16 cellular contexts compared by ENCODE assay signal in genomic region chr2:240896871-240897692, GRCh38. TPM values are rescaled to one million over a fixed set of nuclear protein-coding genes. Genes with fewer than 3 reads are reported as not detected.
DNase-seq lines count a peak whose midpoint lies in the region; ATAC-seq and TF ChIP-seq lines count a peak whose summit lies in the region.
"Had no signal": no experiment of that assay in that cellular context is flagged by ENCODE, and none has a peak within 500 bp of the region (broad histone marks: within the 10 kb centered on the region; RNA-seq: fewer than 3 reads in every experiment).

No MANE protein-coding gene starts in this region.

- intact Hi-C loops in right cardiac atrium (cut with DNase I) (no loop called here), Right ventricle myocardium inferior (cut with DNase I) (no loop called here), vagina (cut with DNase I) (no loop called here)

- H3K4me1 ChIP-seq in right cardiac atrium (ENCODE audit: control insufficient read depth, insufficient read depth, low read length): no peaks in the 10 kb centered on the region
- H3K4me1 ChIP-seq in vagina: peaks cover 47% of the 10 kb centered on the region

- peaks cover 9 to 39% of the 10 kb centered on the region in 2 donors for H3K27me3 Mint-ChIP-seq in effector memory CD8-positive, alpha-beta T cell

- H3K27me3 ChIP-seq in right cardiac atrium (ENCODE audit: control insufficient read depth, insufficient read depth) (no peaks in the 10 kb centered on the region), vagina (no peaks in the 10 kb centered on the region)

- ATAC-seq in right cardiac atrium (no peak), Right ventricle myocardium inferior (no peak)
- ATAC-seq in effector memory CD8-positive, alpha-beta T cell (replicated peaks): no peak
- ATAC-seq: T-cell had no signal

- no peak overlapping the region for H3K4me3 ChIP-seq in right cardiac atrium (ENCODE audit: low read length)
- H3K4me3 ChIP-seq in vagina: no peak overlapping the region
- H3K4me3 ChIP-seq: coronary artery, psoas muscle had no signal

- DNase-seq in right cardiac atrium (peak in 2 of 3 donors; percentile 36 to 60), Right ventricle myocardium inferior (ENCODE audit: missing footprints) (no peak), NCI-H69 (lab: John Stamatoyannopoulos, UW) (peak; percentile 84), left kidney (ENCODE audit: low read depth, low spot score) (peak; percentile 56), vagina (ENCODE audit: extremely low spot score in 2 of 2) (no peak), retina (no peak), cerebellar nuclear complex (lab: John Stamatoyannopoulos, UW) (no peak)
- DNase-seq in effector memory CD8-positive, alpha-beta T cell: no peak
- DNase-seq: activated CD4-positive, alpha-beta T cell treated with anti-CD3 and anti-CD28 coated beads for 1 hour; NCI-H1092 treated with DMSO at 0.1 percent for 48 hours; stimulated activated CD4-positive, alpha-beta T cell treated with anti-CD3 and anti-CD28 coated beads, Interleukin-1b, Interleukin-23, amount 100 ng/mL, for 48 hours; T-cell had no signal

- H3K36me3 Mint-ChIP-seq in effector memory CD8-positive, alpha-beta T cell (ENCODE audit: insufficient read depth): no peaks in the 10 kb centered on the region
- H3K36me3 Mint-ChIP-seq: T-cell had no signal

- H3K36me3 ChIP-seq in vagina: no peaks in the 10 kb centered on the region

- no peak for TF ChIP-seq CTCF in vagina (IDR thresholded peaks at IDR 0.05)

- no peak for TF ChIP-seq POLR2A in vagina (IDR thresholded peaks at IDR 0.05)

- WGBS in right cardiac atrium: 68% methylated on average over 23 of the region's 23 CpGs

- H3K4me3 Mint-ChIP-seq in effector memory CD8-positive, alpha-beta T cell: no peak overlapping the region
- H3K4me3 Mint-ChIP-seq: T-cell had no signal

- no peak overlapping the region for H3K27ac Mint-ChIP-seq in effector memory CD8-positive, alpha-beta T cell
- H3K27ac Mint-ChIP-seq: T-cell had no signal

- no peak overlapping the region for H3K27ac ChIP-seq in right cardiac atrium (ENCODE audit: low read length)
- peak overlapping the region; percentile 54 for H3K27ac ChIP-seq in vagina
- H3K27ac ChIP-seq: coronary artery, psoas muscle had no signal

- no peaks in the 10 kb centered on the region for H3K9me3 Mint-ChIP-seq in effector memory CD8-positive, alpha-beta T cell
- H3K9me3 Mint-ChIP-seq: T-cell had no signal

- H3K4me1 Mint-ChIP-seq in effector memory CD8-positive, alpha-beta T cell (ENCODE audit: low read depth in 2 of 2): peaks cover 0 to 3% of the 10 kb centered on the region in 2 donors

- H3K9me3 ChIP-seq in right cardiac atrium (ENCODE audit: control insufficient read depth, low read length) (no peaks in the 10 kb centered on the region), vagina (no peaks in the 10 kb centered on the region)
- H3K9me3 ChIP-seq: psoas muscle had no signal

RNA-seq across cellular contexts. Expression of gene MAB21L4, which starts 1.1 kb away (rescaled TPM):
- total RNA-seq in right cardiac atrium (not detected), Right ventricle myocardium inferior (not detected), vagina (21.1 TPM)
- polyA plus RNA-seq in right cardiac atrium: not detected
- total RNA-seq: H4, mononuclear cell, psoas muscle, T-cell had no signal
- polyA plus RNA-seq: psoas muscle had no signal

RNA-seq across cellular contexts. Expression of gene CROCC2, which starts 9.1 kb away (rescaled TPM):
- total RNA-seq in right cardiac atrium (under 1 TPM in 1 of 4 donors, not detected in 3; 0.03 TPM), Right ventricle myocardium inferior (not detected), vagina (0.49 TPM)
- not detected for polyA plus RNA-seq in right cardiac atrium
- total RNA-seq: H4, mononuclear cell, psoas muscle, T-cell had no signal

RNA-seq across cellular contexts. Expression of gene AGXT, which starts 28.5 kb away (rescaled TPM):
- not detected for total RNA-seq in right cardiac atrium
- polyA plus RNA-seq in right cardiac atrium: 0.14 TPM
- not detected for total RNA-seq in Right ventricle myocardium inferior
- total RNA-seq in vagina: not detected
- total RNA-seq: H4, mononuclear cell had no signal

Comparison
In these comparisons a context has a peak if more than half of its experiments do, and no peak if none do; other contexts are left out.
1. DNase-seq: peak in right cardiac atrium (2 of 3), NCI-H69 (single experiment) and left kidney (single experiment); none in Right ventricle myocardium inferior (single experiment), vagina (0 of 2), effector memory CD8-positive, alpha-beta T cell (0 of 3), retina (single experiment) and cerebellar nuclear complex (0 of 2).
2. RNA of gene MAB21L4, which starts 1.1 kb away (total RNA-seq): 21.1 TPM in vagina (single experiment); not detected in right cardiac atrium and not detected in Right ventricle myocardium inferior (single experiment); every median in the first group is over 10 times any median in the second.